Comparison of ENCODE assay signal across 13 cellular contexts in the genomic region with DNA sequence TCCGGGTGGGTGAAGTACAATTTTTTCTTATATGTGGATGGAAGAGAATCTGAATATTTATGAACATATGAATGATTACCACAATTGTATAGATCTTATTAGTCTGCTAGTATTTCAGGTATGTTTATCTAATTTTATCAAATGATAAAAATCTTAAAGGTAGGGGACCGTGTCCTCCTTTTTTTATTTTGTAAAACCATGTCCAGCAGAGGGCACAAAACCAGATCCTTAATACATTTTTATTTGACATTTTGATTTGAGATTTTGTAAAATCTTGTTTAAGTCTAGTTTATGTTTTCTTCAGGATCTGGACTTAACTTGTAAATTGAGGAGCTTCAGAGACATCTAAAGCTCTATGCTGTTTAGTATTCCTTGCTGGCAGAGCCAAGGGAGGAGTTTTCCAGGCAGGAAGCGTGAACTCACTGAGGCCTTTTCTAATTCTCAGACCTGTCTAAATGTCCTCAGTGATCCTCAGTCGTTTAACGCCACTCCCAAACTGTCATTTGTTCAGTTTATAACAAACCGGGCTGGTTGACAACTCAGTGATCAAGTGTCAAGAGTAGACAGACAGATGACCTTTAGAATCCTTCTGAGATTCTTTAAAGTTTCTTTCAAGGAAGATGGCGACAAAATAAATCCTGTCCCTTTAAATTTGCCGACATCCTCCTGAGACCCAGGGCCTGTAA.
A peak's percentile ranks its signal among the peaks of the same experiment; 100 is the strongest.
DNase-seq lines count a peak whose midpoint lies in the region; ATAC-seq, FAIRE-seq and TF ChIP-seq lines count a peak whose summit lies in the region.
"Had no signal": no experiment of that assay in that cellular context is flagged by ENCODE, and none has a peak within 500 bp of the region (broad histone marks: within the 10 kb centered on the region; RNA-seq: fewer than 3 reads in every experiment).

No MANE protein-coding gene starts in this region.

- H3K27me3 ChIP-seq in astrocyte (ENCODE audit: insufficient read depth, low read length) (no peaks in the 10 kb centered on the region), stomach (no peaks in the 10 kb centered on the region)
- H3K27me3 ChIP-seq: neutrophil had no signal

- peaks cover 13% of the 10 kb centered on the region for H3K4me1 Mint-ChIP-seq in astrocyte (ENCODE audit: low read depth, unreplicated experiment)
- no peaks in the 10 kb centered on the region for H3K4me1 Mint-ChIP-seq in stimulated activated naive CD8-positive, alpha-beta T cell treated with anti-CD3 and anti-CD28 coated beads, Interleukin-15, amount 100 ng/mL, for 72 hours
- H3K4me1 Mint-ChIP-seq in mesothelial cell of epicardium, result no peaks in the 10 kb centered on the region
- H3K4me1 Mint-ChIP-seq: activated CD4-positive, alpha-beta memory T cell treated with anti-CD3 and anti-CD28 coated beads, Interleukin-2, amount 10 ng/mL, durations not matched to agents 7 days and 5 days had no signal

- ATAC-seq in stimulated activated naive CD8-positive, alpha-beta T cell treated with anti-CD3 and anti-CD28 coated beads, Interleukin-15, amount 100 ng/mL, for 72 hours, result no peak

- WGBS in stomach, 5 donors, result 56 to 78% (median 64%) methylated on average over 8 of the region's 8 CpGs

- H3K4me3 ChIP-seq in astrocyte (ENCODE audit: insufficient read depth, low read depth, low read length) (no peak overlapping the region), stomach (no peak overlapping the region)
- H3K4me3 ChIP-seq: HAP-1 had no signal

- intact Hi-C loops in stomach (cut with DNase I; ENCODE audit: low total_unique reads), result no loop called here

- H3K27ac Mint-ChIP-seq in astrocyte (ENCODE audit: unreplicated experiment) (no peak overlapping the region), mesothelial cell of epicardium (no peak overlapping the region)
- no peak overlapping the region for H3K27ac Mint-ChIP-seq in stimulated activated naive CD8-positive, alpha-beta T cell treated with anti-CD3 and anti-CD28 coated beads, Interleukin-15, amount 100 ng/mL, for 72 hours
- H3K27ac Mint-ChIP-seq: activated CD4-positive, alpha-beta memory T cell treated with anti-CD3 and anti-CD28 coated beads, Interleukin-2, amount 10 ng/mL, durations not matched to agents 7 days and 5 days; activated naive CD8-positive, alpha-beta T cell had no signal

- no peaks in the 10 kb centered on the region for H3K79me2 ChIP-seq in astrocyte (ENCODE audit: insufficient read depth, low read length)

- H4K20me1 ChIP-seq in astrocyte (ENCODE audit: insufficient read depth, low read length), result no peaks in the 10 kb centered on the region

- H3K36me3 Mint-ChIP-seq in astrocyte (ENCODE audit: low read depth, unreplicated experiment), result no peaks in the 10 kb centered on the region
- H3K36me3 Mint-ChIP-seq in mesothelial cell of epicardium, result no peaks in the 10 kb centered on the region
- H3K36me3 Mint-ChIP-seq: activated naive CD8-positive, alpha-beta T cell had no signal

- H3K27me3 Mint-ChIP-seq in astrocyte (ENCODE audit: low read depth, unreplicated experiment) (no peaks in the 10 kb centered on the region), mesothelial cell of epicardium (ENCODE audit: low read depth) (peaks cover 2% of the 10 kb centered on the region)
- no peaks in the 10 kb centered on the region for H3K27me3 Mint-ChIP-seq in stimulated activated naive CD8-positive, alpha-beta T cell treated with anti-CD3 and anti-CD28 coated beads, Interleukin-15, amount 100 ng/mL, for 72 hours
- H3K27me3 Mint-ChIP-seq: activated naive CD8-positive, alpha-beta T cell had no signal

- H3K4me3 Mint-ChIP-seq in astrocyte (ENCODE audit: unreplicated experiment) (no peak overlapping the region), mesothelial cell of epicardium (no peak overlapping the region)
- no peak overlapping the region for H3K4me3 Mint-ChIP-seq in stimulated activated naive CD8-positive, alpha-beta T cell treated with anti-CD3 and anti-CD28 coated beads, Interleukin-15, amount 100 ng/mL, for 72 hours
- H3K4me3 Mint-ChIP-seq: activated CD4-positive, alpha-beta memory T cell treated with anti-CD3 and anti-CD28 coated beads, Interleukin-2, amount 10 ng/mL, durations not matched to agents 7 days and 5 days; activated naive CD8-positive, alpha-beta T cell had no signal

- no peak overlapping the region for H3K9ac ChIP-seq in astrocyte (ENCODE audit: low read length)

- DNase-seq in ELR (ENCODE audit: low read depth), result peak; percentile 5
- no peak for DNase-seq in astrocyte (ENCODE audit: low read depth)
- peak; percentile 11 for DNase-seq in iris pigment epithelial cell (ENCODE audit: low read depth)
- no peak for DNase-seq in stomach
- DNase-seq in NCI-H2107 (lab: John Stamatoyannopoulos, UW), result no peak
- DNase-seq in stimulated activated naive CD8-positive, alpha-beta T cell treated with anti-CD3 and anti-CD28 coated beads, Interleukin-15, amount 100 ng/mL, for 72 hours, result no peak
- no peak for DNase-seq in mesothelial cell of epicardium (ENCODE audit: low spot score in 2 of 2, unreplicated experiment in 2 of 2)
- DNase-seq: activated CD4-positive, alpha-beta memory T cell treated with anti-CD3 and anti-CD28 coated beads, Interleukin-2, amount 10 ng/mL, durations not matched to agents 7 days and 5 days; NCI-H1417 treated with DMSO at 0.1 percent for 48 hours had no signal

- H3K4me2 ChIP-seq in astrocyte (ENCODE audit: low read length), result no peak overlapping the region

- H3K27ac ChIP-seq in 22Rv1 (no peak overlapping the region), astrocyte (ENCODE audit: low read depth, low read length) (no peak overlapping the region), stomach (no peak overlapping the region)
- H3K27ac ChIP-seq: neutrophil had no signal

- peaks cover 3% of the 10 kb centered on the region for H3K9me3 Mint-ChIP-seq in astrocyte (ENCODE audit: unreplicated experiment)
- H3K9me3 Mint-ChIP-seq in stimulated activated naive CD8-positive, alpha-beta T cell treated with anti-CD3 and anti-CD28 coated beads, Interleukin-15, amount 100 ng/mL, for 72 hours, result no peaks in the 10 kb centered on the region
- peaks cover 2% of the 10 kb centered on the region for H3K9me3 Mint-ChIP-seq in mesothelial cell of epicardium

- FAIRE-seq in astrocyte (lab: Jason Lieb, UNC), result no peak

- peak; percentile 34 for TF ChIP-seq CTCF in 22Rv1 (IDR thresholded peaks at IDR 0.05)
- peak; percentile 14 for TF ChIP-seq CTCF in astrocyte (IDR thresholded peaks at IDR 0.05; ENCODE audit: insufficient read depth, low read depth, low read length)
- peak in 2 of 7 experiments; percentile 19 to 21 for TF ChIP-seq CTCF in stomach (IDR thresholded peaks at IDR 0.05)
- no peak for TF ChIP-seq CTCF in mesothelial cell of epicardium (IDR thresholded peaks at IDR 0.05; ENCODE audit: unreplicated experiment)

- H3K36me3 ChIP-seq in astrocyte (ENCODE audit: insufficient read depth, low read length) (no peaks in the 10 kb centered on the region), stomach (no peaks in the 10 kb centered on the region)
- H3K36me3 ChIP-seq: HAP-1, neutrophil had no signal

- H3K4me1 ChIP-seq in astrocyte (ENCODE audit: insufficient read depth, low read length), result peaks cover 15% of the 10 kb centered on the region
- H3K4me1 ChIP-seq in stomach, result peaks cover 0 to 10% (median 0%) of the 10 kb centered on the region in 4 donors

- no peak for TF ChIP-seq EP300 in stomach (IDR thresholded peaks at IDR 0.05)

- TF ChIP-seq POLR2A in stomach (IDR thresholded peaks at IDR 0.05), result no peak

- H3K9me3 ChIP-seq in astrocyte (ENCODE audit: insufficient read depth, low read depth, low read length) (no peaks in the 10 kb centered on the region), stomach (no peaks in the 10 kb centered on the region)
- H3K9me3 ChIP-seq: HAP-1, neutrophil had no signal

- no peak overlapping the region for H2AFZ ChIP-seq in astrocyte (ENCODE audit: low read depth, low read length)

Comparison
In these comparisons a context has a peak if more than half of its experiments do, and no peak if none do; other contexts are left out.
1. DNase-seq: peak in ELR (single experiment) and iris pigment epithelial cell (single experiment); none in astrocyte (single experiment), stomach (single experiment), NCI-H2107 (single experiment), stimulated activated naive CD8-positive, alpha-beta T cell treated with anti-CD3 and anti-CD28 coated beads, Interleukin-15, amount 100 ng/mL, for 72 hours (0 of 2) and mesothelial cell of epicardium (0 of 2).